ENCODE assay signal across 12 cellular contexts in the genomic region with DNA sequence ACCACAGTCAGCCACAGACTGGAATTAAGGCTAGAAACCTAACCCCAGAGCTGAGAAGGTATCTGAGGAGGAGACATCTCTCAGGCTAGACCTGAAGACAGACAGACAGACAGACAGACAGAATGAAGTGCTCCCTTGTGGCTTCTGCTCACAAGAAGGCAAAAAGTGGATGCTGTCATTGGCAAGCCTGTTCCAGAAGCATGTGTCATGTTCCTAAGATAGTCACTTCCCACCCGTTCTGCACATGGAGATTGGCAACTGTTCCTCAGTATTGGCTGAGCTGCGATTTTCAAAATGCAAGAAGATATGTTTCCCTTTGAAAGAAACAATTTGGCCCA.
DNase-seq lines count a peak whose midpoint lies in the region; ATAC-seq and TF ChIP-seq lines count a peak whose summit lies in the region.
"Had no signal": no experiment of that assay in that cellular context is flagged by ENCODE, and none has a peak within 500 bp of the region (broad histone marks: within the 10 kb centered on the region; RNA-seq: fewer than 3 reads in every experiment).

No MANE protein-coding gene starts in this region.

- no peaks in the 10 kb centered on the region for H3K27me3 ChIP-seq in adipocyte (replicated peaks; ENCODE audit: control insufficient read depth, insufficient read depth, low read length)
- H3K27me3 ChIP-seq in tibial nerve: no peaks in the 10 kb centered on the region

- no peak for TF ChIP-seq POLR2A in tibial nerve (IDR thresholded peaks at IDR 0.05)

- H3K27ac ChIP-seq in tibial nerve: no peak overlapping the region

- H3K9me3 ChIP-seq in adipocyte (ENCODE audit: control insufficient read depth, low read length) (no peaks in the 10 kb centered on the region), tibial nerve (no peaks in the 10 kb centered on the region)
- H3K9me3 ChIP-seq: mucosa of descending colon had no signal

- H3K9ac ChIP-seq in adipocyte (ENCODE audit: low read length): no peak overlapping the region

- TF ChIP-seq EP300 in tibial nerve (IDR thresholded peaks at IDR 0.05): no peak

- H3K4me1 ChIP-seq in adipocyte (ENCODE audit: control insufficient read depth, insufficient read depth, low read length): peaks cover 47% of the 10 kb centered on the region
- peaks cover 0 to 24% (median 7%) of the 10 kb centered on the region in 4 donors for H3K4me1 ChIP-seq in tibial nerve

- H3K36me3 ChIP-seq in adipocyte (ENCODE audit: control insufficient read depth, insufficient read depth, low read length, severe bottlenecking) (no peaks in the 10 kb centered on the region), tibial nerve (peaks cover 0 to 33% (median 0%) of the 10 kb centered on the region in 3 donors)

- ATAC-seq in omental fat pad (ENCODE audit: low FRiP score): no peak

- H3K4me3 ChIP-seq in adipocyte (ENCODE audit: low read length) (no peak overlapping the region), foreskin fibroblast (ENCODE audit: low read depth in 1 of 2, low read length in 2 of 2) (no peak overlapping the region), skeletal muscle cell (ENCODE audit: low read depth, low read length) (no peak overlapping the region), tibial nerve (no peak overlapping the region)
- H3K4me3 ChIP-seq: mucosa of descending colon had no signal

- DNase-seq in ELR (ENCODE audit: low read depth) (peak; percentile 56), adipocyte (ENCODE audit: low read depth) (peak; percentile 63), foreskin fibroblast (peak; percentile 70 to 78), skeletal muscle cell (ENCODE audit: low read depth) (peak; percentile 84), NCI-H1092 treated with DMSO at 0.1 percent for 48 hours (lab: John Stamatoyannopoulos, UW) (no peak), tibial nerve (ENCODE audit: low spot score in 2 of 2) (no peak), omental fat pad (ENCODE audit: low spot score) (no peak)
- DNase-seq: activated naive CD8-positive, alpha-beta T cell treated with anti-CD3 and anti-CD28 coated beads, Interleukin-2, amount 10 ng/mL, durations not matched to agents 7 days and 5 days; COR-L47; effector CD8-positive, alpha-beta T cell; NCI-H1105 treated with DMSO at 0.1 percent for 48 hours had no signal

- no peak for TF ChIP-seq CTCF in foreskin fibroblast (IDR thresholded peaks at IDR 0.05; ENCODE audit: low read depth, low read length)
- no peak for TF ChIP-seq CTCF in tibial nerve (IDR thresholded peaks at IDR 0.05)
- TF ChIP-seq CTCF in omental fat pad (IDR thresholded peaks at IDR 0.05): no peak

- 58 to 65% methylated on average over 2 of the region's 2 CpGs for WGBS in tibial nerve, 2 donors

Comparison
In these comparisons a context has a peak if more than half of its experiments do, and no peak if none do; other contexts are left out.
1. DNase-seq: peak in ELR (single experiment), adipocyte (single experiment), foreskin fibroblast (2 of 2) and skeletal muscle cell (single experiment); none in NCI-H1092 treated with DMSO at 0.1 percent for 48 hours (single experiment), tibial nerve (0 of 2) and omental fat pad (single experiment).